In the genomic region with DNA sequence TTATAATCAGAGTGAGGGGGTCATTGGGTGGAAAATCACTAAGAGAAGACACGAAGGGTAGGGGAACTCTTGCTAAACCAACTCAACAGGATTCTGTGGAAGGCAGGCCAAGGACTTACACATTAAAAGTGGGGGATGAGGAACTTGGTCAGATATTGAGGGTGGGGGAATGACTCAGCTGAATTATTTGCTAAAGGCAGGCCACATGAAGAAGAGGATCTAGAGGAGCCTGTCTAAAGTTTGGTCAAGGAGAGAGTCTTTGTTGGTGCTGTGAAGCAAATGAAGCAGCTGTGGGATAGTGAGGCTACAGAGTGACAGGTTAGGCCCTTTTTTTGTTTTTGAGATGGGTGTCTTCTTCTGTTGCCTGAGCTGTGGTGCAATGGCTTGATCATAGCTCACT, we compare ENCODE assay signal across 13 cellular contexts.
DNase-seq lines count a peak whose midpoint lies in the region; ATAC-seq, FAIRE-seq and TF ChIP-seq lines count a peak whose summit lies in the region.
"Had no signal": no experiment of that assay in that cellular context is flagged by ENCODE, and none has a peak within 500 bp of the region (broad histone marks: within the 10 kb centered on the region; RNA-seq: fewer than 3 reads in every experiment).

No MANE protein-coding gene starts in this region.

- RAD21 ChIA-PET in HCT116 (lab: Charles Lee; ENCODE audit: low non-redundant PET in 1 of 2, low total read pairs in 2 of 2, uncharacterized antibody in 2 of 2, unreplicated experiment in 2 of 2): no interaction called here

- ATAC-seq in HCT116 (no peak), K562 (peak; percentile 72), GM21825 (IDR thresholded peaks at IDR 0.05; ENCODE audit: unreplicated experiment) (no peak)
- ATAC-seq: naive thymus-derived CD8-positive, alpha-beta T cell had no signal

- H3K79me2 ChIP-seq in HCT116 (ENCODE audit: insufficient read depth, low read length) (no peaks in the 10 kb centered on the region), K562 (ENCODE audit: control insufficient read depth, insufficient read depth, low read length) (no peaks in the 10 kb centered on the region)

- WGBS in K562 (ENCODE audit: insufficient coverage, low coverage, missing lambda C conversion rate): 0% methylated on average over 1 of the region's 1 CpG

- H3K4me1 ChIP-seq in HCT116 (ENCODE audit: control insufficient read depth in 1 of 2, insufficient read depth in 2 of 2, low read length in 2 of 2) (peaks cover 50 to 62% of the 10 kb centered on the region in 2 experiments), K562 (replicated peaks in 1 of 2; ENCODE audit: control insufficient read depth in 2 of 2, insufficient read depth in 2 of 2, low read length in 2 of 2) (peaks cover 11 to 32% of the 10 kb centered on the region in 2 experiments)

- CTCF ChIA-PET in HCT116 (lab: Charles Lee): no interaction called here
- CTCF ChIA-PET in K562 (lab: Yijun Ruan, JAX; ENCODE audit: low intra/inter-chr PET ratio): interaction anchor here (0.7 kb wide), 1 partner anchor 491 kb away, joined by 3 read pairs; no protein-coding TSS in a partner anchor

- no peaks in the 10 kb centered on the region for H3K9me2 ChIP-seq in HCT116 (ENCODE audit: insufficient read depth)

- H3K27me3 ChIP-seq in HCT116 (ENCODE audit: insufficient read depth, low read length): no peaks in the 10 kb centered on the region
- H3K27me3 ChIP-seq in K562 (ENCODE audit: control insufficient read depth in 2 of 2, insufficient read depth in 2 of 2, low read length in 2 of 2): no peaks in the 10 kb centered on the region
- H3K27me3 ChIP-seq: SJSA1 had no signal

- POLR2A ChIA-PET in HCT116 (lab: Charles Lee): no interaction called here
- POLR2A ChIA-PET in K562 (lab: Yijun Ruan, JAX): interaction anchor here (0.6 kb wide), 1 partner anchor 218 kb away, joined by 3 read pairs; no protein-coding TSS in a partner anchor

- no peaks in the 10 kb centered on the region for H3K9me3 ChIP-seq in HCT116 (ENCODE audit: control insufficient read depth in 1 of 2, insufficient read depth in 1 of 2, low read depth in 1 of 2, low read length in 2 of 2)
- no peaks in the 10 kb centered on the region for H3K9me3 ChIP-seq in K562 (replicated peaks; ENCODE audit: control insufficient read depth, insufficient read depth, low read depth, low read length)
- H3K9me3 ChIP-seq: SJSA1 had no signal

- TF ChIP-seq RAD21 in HCT116 (IDR thresholded peaks at IDR 0.05; ENCODE audit: low read depth): no peak
- no peak for TF ChIP-seq RAD21 in K562 (CRISPR knock-in tag; conservative IDR thresholded peaks at IDR 0.05 in 1 of 2, IDR thresholded peaks at IDR 0.05 in 1 of 2)

- H3K9me1 ChIP-seq in K562 (ENCODE audit: control insufficient read depth, insufficient read depth, low read length): no peaks in the 10 kb centered on the region

- no peaks in the 10 kb centered on the region for H3K36me3 ChIP-seq in HCT116 (ENCODE audit: control insufficient read depth in 1 of 2, insufficient read depth in 2 of 2, low read length in 2 of 2)
- no peaks in the 10 kb centered on the region for H3K36me3 ChIP-seq in K562 (ENCODE audit: control insufficient read depth, insufficient read depth, low read length)
- H3K36me3 ChIP-seq: SJSA1 had no signal

- H3K9ac ChIP-seq in HCT116 (ENCODE audit: low read length) (no peak overlapping the region), K562 (ENCODE audit: insufficient read depth in 1 of 2, low read depth in 2 of 2, low read length in 2 of 2) (peak overlapping the region in 1 of 2 experiments; percentile 30; a peak in 2 of 4 replicates)

- no peak overlapping the region for H3K4me3 ChIP-seq in HCT116 (replicated peaks in 1 of 2; ENCODE audit: low read depth in 1 of 2, low read length in 2 of 2)
- H3K4me3 ChIP-seq in K562: no peak overlapping the region
- H3K4me3 ChIP-seq: SJSA1 had no signal

- in situ Hi-C loops in K562 (cut with MboI): no loop called here

- peaks cover 8% of the 10 kb centered on the region for H3K27me3 Mint-ChIP-seq in progenitor cell of endocrine pancreas
- peaks cover 8% of the 10 kb centered on the region for H3K27me3 Mint-ChIP-seq in T-helper 2 cell treated with Interferon-gamma antibody and Interleukin-4, amounts not matched to agents 5 μg/mL and 100 μg/mL, for 36 hours (ENCODE audit: low read depth)

- H3K9me3 Mint-ChIP-seq in progenitor cell of endocrine pancreas (ENCODE audit: low read depth): no peaks in the 10 kb centered on the region
- H3K9me3 Mint-ChIP-seq in T-helper 2 cell treated with Interferon-gamma antibody and Interleukin-4, amounts not matched to agents 5 μg/mL and 100 μg/mL, for 36 hours: no peaks in the 10 kb centered on the region

- H4K20me1 ChIP-seq in HCT116 (ENCODE audit: insufficient read depth) (no peaks in the 10 kb centered on the region), K562 (replicated peaks; ENCODE audit: control insufficient read depth, insufficient read depth, low read length) (no peaks in the 10 kb centered on the region)

- FAIRE-seq in K562 (lab: Jason Lieb, UNC): peak; percentile 88
- FAIRE-seq: D721Med, small intestine had no signal

- no peaks in the 10 kb centered on the region for H3K36me3 Mint-ChIP-seq in progenitor cell of endocrine pancreas (ENCODE audit: insufficient read depth)
- H3K36me3 Mint-ChIP-seq in T-helper 2 cell treated with Interferon-gamma antibody and Interleukin-4, amounts not matched to agents 5 μg/mL and 100 μg/mL, for 36 hours (ENCODE audit: low read depth): no peaks in the 10 kb centered on the region

- TF ChIP-seq POLR2A in HCT116 (IDR thresholded peaks at IDR 0.05; ENCODE audit: borderline replicate concordance, extremely low read depth, insufficient read depth, insufficient read length) (no peak), K562 (conservative IDR thresholded peaks at IDR 0.05) (no peak)

- DNase-seq in HCT116 (ENCODE audit: low read depth, low spot score) (no peak), NOMO-1 treated with DMSO at 0.1 percent for 48 hours (lab: John Stamatoyannopoulos, UW; ENCODE audit: unreplicated experiment) (peak; percentile 88), K562 (ENCODE audit: extremely low read depth in 1 of 4, low spot score in 3 of 4) (peak in 2 of 4 experiments; percentile 52 to 72), progenitor cell of endocrine pancreas (ENCODE audit: low spot score, unreplicated experiment) (no peak)
- no peak for DNase-seq in stimulated activated CD4-positive, alpha-beta T cell treated with anti-CD3 and anti-CD28 coated beads, Interleukin-2, amount 100 ng/mL, for 24 hours
- no peak for DNase-seq in T-helper 2 cell treated with Interferon-gamma antibody and Interleukin-4, amounts not matched to agents 5 μg/mL and 100 μg/mL, for 36 hours (ENCODE audit: low spot score)
- DNase-seq: effector memory CD4-positive, alpha-beta T cell; naive thymus-derived CD8-positive, alpha-beta T cell; NCI-H1694; small intestine had no signal

- no TSS peak for BruUV-seq in HCT116 (replicated peaks; lab: Mats Ljungman, UMichigan)
- no TSS peak for BruUV-seq in K562 (replicated peaks; lab: Mats Ljungman, UMichigan)

- H3K4me2 ChIP-seq in HCT116 (ENCODE audit: low read length) (peak overlapping the region; percentile 21), K562 (ENCODE audit: insufficient read depth, low read length) (peak overlapping the region; percentile 43; the same call in 1 of the 2 replicates)

- TF ChIP-seq EP300 in K562 (IDR thresholded peaks at IDR 0.05; ENCODE audit: low read length): no peak

- intact Hi-C loops in HCT116 (cut with micrococcal nuclease) (no loop called here), K562 (cut with micrococcal nuclease) (no loop called here)

- H2AFZ ChIP-seq in HCT116 (ENCODE audit: low read depth, low read length, poor library complexity, severe bottlenecking) (no peak overlapping the region), K562 (ENCODE audit: low read depth, low read length) (peak overlapping the region; percentile 81)

- peaks cover 30% of the 10 kb centered on the region for H3K4me1 Mint-ChIP-seq in progenitor cell of endocrine pancreas (ENCODE audit: low read depth)
- peaks cover 9% of the 10 kb centered on the region for H3K4me1 Mint-ChIP-seq in T-helper 2 cell treated with Interferon-gamma antibody and Interleukin-4, amounts not matched to agents 5 μg/mL and 100 μg/mL, for 36 hours (ENCODE audit: low read depth)

- TF ChIP-seq CTCF in HCT116 (IDR thresholded peaks at IDR 0.05 in 2 of 3, conservative IDR thresholded peaks at IDR 0.05 in 1 of 3; ENCODE audit: borderline replicate concordance in 1 of 3, insufficient read depth in 1 of 3, low read depth in 2 of 3, low read length in 2 of 3) (no peak), K562 (IDR thresholded peaks at IDR 0.05 in 2 of 3, conservative IDR thresholded peaks at IDR 0.05 in 1 of 3; ENCODE audit: insufficient read depth in 2 of 3, low read depth in 1 of 3, low read length in 3 of 3) (no peak), progenitor cell of endocrine pancreas (IDR thresholded peaks at IDR 0.05; ENCODE audit: unreplicated experiment) (no peak)

- H3K27ac ChIP-seq in HCT116 (ENCODE audit: low read depth, low read length) (no peak overlapping the region), K562 (ENCODE audit: extremely low read depth, low read depth, low read length) (peak overlapping the region; percentile 55; the same call in 2 of the 3 replicates)
- H3K27ac ChIP-seq: SJSA1 had no signal

- no peak overlapping the region for H3K4me3 Mint-ChIP-seq in progenitor cell of endocrine pancreas (ENCODE audit: low read depth)
- H3K4me3 Mint-ChIP-seq in T-helper 2 cell treated with Interferon-gamma antibody and Interleukin-4, amounts not matched to agents 5 μg/mL and 100 μg/mL, for 36 hours: no peak overlapping the region
- H3K4me3 Mint-ChIP-seq: naive thymus-derived CD8-positive, alpha-beta T cell had no signal

- H3K27ac Mint-ChIP-seq in progenitor cell of endocrine pancreas: peak overlapping the region; percentile 44
- no peak overlapping the region for H3K27ac Mint-ChIP-seq in T-helper 2 cell treated with Interferon-gamma antibody and Interleukin-4, amounts not matched to agents 5 μg/mL and 100 μg/mL, for 36 hours

TF ChIP-seq in HCT116, 20 proteins besides CTCF, POLR2A, EP300 and RAD21 (continues in another document):
- no peak for TF ChIP-seq CEBPB (IDR thresholded peaks at IDR 0.05; ENCODE audit: low read depth)

TF ChIP-seq in K562, 482 proteins besides CTCF, POLR2A, EP300 and RAD21 (continues in another document):
- TF ChIP-seq NCOA2 (IDR thresholded peaks at IDR 0.05; ENCODE audit: partially characterized antibody in 2 of 2): no peak
- TF ChIP-seq OTX1 (CRISPR knock-in tag; IDR thresholded peaks at IDR 0.05): peak; percentile 17; the same call in 1 of the 2 replicates
- no peak for TF ChIP-seq MTA1 (IDR thresholded peaks at IDR 0.05; ENCODE audit: borderline replicate concordance)
- peak; percentile 52; the same call in 1 of the 2 replicates for TF ChIP-seq EHMT2 (IDR thresholded peaks at IDR 0.05)
- TF ChIP-seq C11orf30 (IDR thresholded peaks at IDR 0.05; ENCODE audit: low read depth): peak; percentile 93
- no peak for TF ChIP-seq JUND (IDR thresholded peaks at IDR 0.05; ENCODE audit: borderline replicate concordance, low read depth, low read length)
- TF ChIP-seq JUND (tag; IDR thresholded peaks at IDR 0.05; ENCODE audit: borderline replicate concordance, low read depth, low read length): peak; percentile 66; the same call in 2 of the 3 replicates
- 0 out of 2 replicates have a peak, but pooled peaks have one; percentile 42 for TF ChIP-seq HDGF (IDR thresholded peaks at IDR 0.05)
- 0 out of 2 replicates have a peak, but pooled peaks have one; percentile 42 for TF ChIP-seq MEF2D (tag; conservative IDR thresholded peaks at IDR 0.05; ENCODE audit: low read depth)
